Comparison of ENCODE assay signal across 27 cellular contexts in genomic region chr4:74931386-74931785, GRCh38. TPM values are rescaled to one million over a fixed set of nuclear protein-coding genes. Genes with fewer than 3 reads are reported as not detected.
"Had no signal": no experiment of that assay in that cellular context is flagged by ENCODE, and none has a peak within 500 bp of the region (broad histone marks: within the 10 kb centered on the region; RNA-seq: fewer than 3 reads in every experiment).

No MANE protein-coding gene starts in this region.

- H3K4me1 ChIP-seq: foreskin keratinocyte had no signal

- H3K4me3 ChIP-seq: esophagus muscularis mucosa, heart left ventricle, left ventricle myocardium inferior, lung, psoas muscle, right atrium auricular region, suprapubic skin, tibial artery had no signal

- H3K79me2 ChIP-seq: parathyroid adenoma had no signal

- H3K36me3 ChIP-seq: esophagus muscularis mucosa, heart left ventricle, left ventricle myocardium inferior, right atrium auricular region, suprapubic skin, tibial artery had no signal

- H3K27ac Mint-ChIP-seq: activated CD4-positive, alpha-beta T cell treated with anti-CD3 and anti-CD28 coated beads for 36 hours; activated T-helper 1 cell treated with anti-CD3 and anti-CD28 coated beads, Interleukin-12 subunit alpha, Interleukin-12 subunit beta, Interleukin-2, Interleukin-4 antibody, amounts not matched to agents 30 ng/mL and 10 ng/mL and 1 ng/mL, durations not matched to agents 14 hours and 24 hours and 36 hours; nephron progenitor cell; T-helper 2 cell treated with Interferon-gamma antibody and Interleukin-4, amounts not matched to agents 5 μg/mL and 100 μg/mL, for 36 hours had no signal

- H3K4me3 Mint-ChIP-seq: activated CD4-positive, alpha-beta T cell treated with anti-CD3 and anti-CD28 coated beads for 36 hours; activated T-helper 1 cell treated with anti-CD3 and anti-CD28 coated beads, Interleukin-12 subunit alpha, Interleukin-12 subunit beta, Interleukin-2, Interleukin-4 antibody, amounts not matched to agents 30 ng/mL and 10 ng/mL and 1 ng/mL, durations not matched to agents 14 hours and 24 hours and 36 hours; nephron progenitor cell; T-cell; T-helper 2 cell treated with Interferon-gamma antibody and Interleukin-4, amounts not matched to agents 5 μg/mL and 100 μg/mL, for 36 hours had no signal

- ATAC-seq: activated CD4-positive, alpha-beta T cell treated with anti-CD3 and anti-CD28 coated beads for 36 hours; foreskin keratinocyte; heart left ventricle; psoas muscle; T-cell had no signal

- DNase-seq: activated CD4-positive, alpha-beta T cell treated with anti-CD3 and anti-CD28 coated beads for 36 hours; activated CD4-positive, CD25-positive, alpha-beta regulatory T cell; activated CD8-positive, alpha-beta memory T cell treated with anti-CD3 and anti-CD28 coated beads for 24 hours; activated gamma-delta T cell treated with Interleukin-2 at 50 U/mL for 16 hours; activated naive CD4-positive, alpha-beta T cell treated with anti-CD3 and anti-CD28 coated beads, Interleukin-2, amount 50 U/mL, for 16 hours; activated T-cell treated with anti-CD3 and anti-CD28 coated beads, Interleukin-2, amount 50 U/mL, for 1 hour; dermis blood vessel endothelial cell; effector CD4-positive, alpha-beta T cell; foreskin keratinocyte; heart left ventricle; left ventricle myocardium inferior; nephron progenitor cell; nucleus accumbens; psoas muscle; stimulated activated CD4-positive, alpha-beta T cell treated with anti-CD3 and anti-CD28 coated beads, Interleukin-15, amount 100 ng/mL, for 24 hours; stimulated activated CD4-positive, alpha-beta T cell treated with anti-CD3 and anti-CD28 coated beads, Interleukin-2, amount 100 ng/mL, for 24 hours; stimulated activated naive CD4-positive, alpha-beta T cell; T-cell; tibial artery had no signal

- H3K27me3 ChIP-seq: right atrium auricular region, tibial artery had no signal

- H3K9me3 Mint-ChIP-seq: activated T-helper 1 cell treated with anti-CD3 and anti-CD28 coated beads, Interleukin-12 subunit alpha, Interleukin-12 subunit beta, Interleukin-2, Interleukin-4 antibody, amounts not matched to agents 30 ng/mL and 10 ng/mL and 1 ng/mL, durations not matched to agents 14 hours and 24 hours and 36 hours; nephron progenitor cell; T-cell; T-helper 2 cell treated with Interferon-gamma antibody and Interleukin-4, amounts not matched to agents 5 μg/mL and 100 μg/mL, for 36 hours had no signal

- H3K27ac ChIP-seq: esophagus muscularis mucosa, foreskin keratinocyte, heart left ventricle, left ventricle myocardium inferior, parathyroid adenoma, psoas muscle, suprapubic skin, tibial artery had no signal

- H3K36me3 Mint-ChIP-seq: T-cell had no signal

- H2AFZ ChIP-seq: parathyroid adenoma had no signal

RNA-seq across cellular contexts. Expression of gene PARM1, which starts 1.5 kb away (rescaled TPM):
- total RNA-seq: activated T-helper 1 cell treated with anti-CD3 and anti-CD28 coated beads, Interleukin-12 subunit alpha, Interleukin-12 subunit beta, Interleukin-2, Interleukin-4 antibody, amounts not matched to agents 30 ng/mL and 10 ng/mL and 1 ng/mL, durations not matched to agents 14 hours and 24 hours and 36 hours; bronchial epithelial cell had no signal
